31 cellular contexts compared by ENCODE assay signal in genomic region chr17:69130627-69131293, GRCh38. TPM values are rescaled to one million over a fixed set of nuclear protein-coding genes. Genes with fewer than 3 reads are reported as not detected.
"Had no signal": no experiment of that assay in that cellular context is flagged by ENCODE, and none has a peak within 500 bp of the region (broad histone marks: within the 10 kb centered on the region; RNA-seq: fewer than 3 reads in every experiment).

No MANE protein-coding gene starts in this region.

- H3K9me3 ChIP-seq: ascending aorta, breast epithelium, colonic mucosa, esophagus muscularis mucosa, gastroesophageal sphincter had no signal

- DNase-seq: activated B cell treated with CpG ODN at 0.5 μM for 24 hours; activated CD4-positive, alpha-beta memory T cell treated with anti-CD3 and anti-CD28 coated beads for 36 hours; activated CD4-positive, alpha-beta T cell treated with anti-CD3 and anti-CD28 coated beads for 36 hours; activated CD4-positive, alpha-beta T cell treated with anti-CD3 and anti-CD28 coated beads, Interleukin-2, amount 10 ng/mL, durations not matched to agents 24 days and 14 days; activated CD4-positive, CD25-positive, alpha-beta regulatory T cell treated with anti-CD3 and anti-CD28 coated beads, Interleukin-2, amount 50 U/mL, for 72 hours; activated CD8-positive, alpha-beta memory T cell treated with anti-CD3 and anti-CD28 coated beads, Interleukin-2, amount 10 ng/mL, durations not matched to agents 7 days and 5 days; activated CD8-positive, alpha-beta memory T cell treated with anti-CD3 and anti-CD28 coated beads, Interleukin-2, amount 50 U/mL, for 4 hours; activated CD8-positive, alpha-beta T cell treated with anti-CD3 and anti-CD28 coated beads, Interleukin-2, amount 10 ng/mL, durations not matched to agents 7 days and 5 days; activated gamma-delta T cell; activated naive CD4-positive, alpha-beta T cell; activated naive CD4-positive, alpha-beta T cell treated with anti-CD3 and anti-CD28 coated beads, Interleukin-2, amount 10 ng/mL, durations not matched to agents 7 days and 5 days; activated naive CD8-positive, alpha-beta T cell treated with anti-CD3 and anti-CD28 coated beads, Interleukin-2, amount 10 ng/mL, durations not matched to agents 7 days and 5 days; activated T-cell treated with anti-CD3 and anti-CD28 coated beads, Interleukin-2, amount 50 U/mL, for 1 hour; activated T-cell treated with anti-CD3 and anti-CD28 coated beads, Interleukin-2, amount 50 U/mL, for 48 hours; central memory CD4-positive, alpha-beta T cell; cerebellar nuclear complex; colonic mucosa; dorsolateral prefrontal cortex; effector memory CD4-positive, alpha-beta T cell; endodermal cell; foreskin melanocyte; T-helper 1 cell; T-helper 17 cell; T1000; WERI-Rb-1 had no signal

- H3K4me3 ChIP-seq: ascending aorta, breast epithelium, cardiac muscle cell, colonic mucosa, dorsolateral prefrontal cortex, esophagus muscularis mucosa, gastroesophageal sphincter had no signal

- H3K36me3 ChIP-seq: breast epithelium, cardiac muscle cell, colonic mucosa, WERI-Rb-1 had no signal

- ATAC-seq: activated CD4-positive, alpha-beta T cell treated with anti-CD3 and anti-CD28 coated beads for 36 hours; activated CD8-positive, alpha-beta memory T cell treated with anti-CD3 and anti-CD28 coated beads, Interleukin-2, amount 10 ng/mL, durations not matched to agents 7 days and 5 days; activated CD8-positive, alpha-beta T cell treated with anti-CD3 and anti-CD28 coated beads, Interleukin-2, amount 10 ng/mL, durations not matched to agents 7 days and 5 days; activated naive CD4-positive, alpha-beta T cell treated with anti-CD3 and anti-CD28 coated beads, Interleukin-2, amount 50 U/mL, for 72 hours; gastroesophageal sphincter; T-helper 17 cell had no signal

- H3K4me1 ChIP-seq: ascending aorta, breast epithelium, colonic mucosa, esophagus muscularis mucosa, gastroesophageal sphincter had no signal

- H3K27me3 ChIP-seq: ascending aorta, breast epithelium, cardiac muscle cell, colonic mucosa, dorsolateral prefrontal cortex, esophagus muscularis mucosa, gastroesophageal sphincter had no signal

- H3K27ac ChIP-seq: ascending aorta, breast epithelium, cardiac muscle cell, colonic mucosa, dorsolateral prefrontal cortex, esophagus muscularis mucosa, gastroesophageal sphincter, WERI-Rb-1 had no signal

RNA-seq across cellular contexts. Expression of gene ABCA6, which starts 10.9 kb away (rescaled TPM):
- total RNA-seq: activated CD4-positive, alpha-beta memory T cell treated with anti-CD3 and anti-CD28 coated beads for 36 hours; activated CD4-positive, alpha-beta T cell treated with anti-CD3 and anti-CD28 coated beads for 36 hours; activated CD4-positive, alpha-beta T cell treated with anti-CD3 and anti-CD28 coated beads, Interleukin-2, amount 10 ng/mL, durations not matched to agents 24 days and 14 days; cardiac muscle cell; endodermal cell had no signal
- polyA plus RNA-seq: cardiac muscle cell had no signal
